1 cellular context compared by ENCODE assay signal in the genomic region with DNA sequence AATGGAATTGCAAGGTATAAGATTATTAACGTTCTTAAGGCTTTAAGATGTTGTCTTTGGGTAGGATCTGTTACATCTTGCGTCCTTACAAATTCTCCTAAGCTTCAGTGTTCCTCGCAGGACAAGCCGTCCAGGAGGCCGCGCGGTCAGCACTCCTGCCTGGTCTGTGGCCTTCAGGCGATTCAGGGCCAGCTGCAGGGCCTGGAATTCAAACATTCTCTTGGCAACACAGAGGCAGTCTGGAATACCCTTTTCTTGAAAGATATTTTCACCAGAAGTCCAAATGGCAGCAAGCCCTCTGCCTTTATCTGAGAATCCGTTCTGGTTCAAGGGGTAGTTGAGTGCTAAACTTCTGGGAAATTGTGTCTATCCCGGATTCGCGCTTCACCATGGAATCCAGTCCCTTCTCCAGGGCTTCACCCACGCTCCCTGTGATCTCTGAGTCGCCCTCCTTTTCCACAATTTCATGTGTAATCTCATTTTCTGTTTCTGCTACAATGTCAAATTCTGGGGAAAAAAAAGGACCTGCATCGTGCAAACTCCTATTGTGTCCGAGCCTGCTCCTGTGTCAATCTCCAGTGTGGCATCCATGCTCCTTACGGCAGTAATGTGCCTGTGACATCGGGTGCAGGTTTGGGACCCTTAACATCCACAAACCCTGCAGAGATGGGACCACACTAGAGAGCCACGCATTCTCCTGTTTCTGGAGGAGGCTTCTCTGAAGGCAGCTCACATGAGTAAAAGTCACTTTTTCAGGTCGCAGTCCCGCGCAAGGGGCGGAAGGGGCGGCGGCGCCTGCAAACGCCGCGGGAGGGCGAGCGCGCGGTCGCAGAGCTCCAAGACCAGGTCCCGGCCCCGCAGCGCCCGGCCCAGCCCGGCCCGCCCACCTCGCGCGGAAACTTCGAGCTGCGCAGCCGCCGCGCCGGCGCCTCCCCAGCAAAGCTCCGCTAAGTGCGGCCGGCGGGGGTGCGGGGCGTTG.
TF ChIP-seq lines count a peak whose summit lies in the region.

No MANE protein-coding gene starts in this region.

TF ChIP-seq in HepG2, 621 proteins besides CTCF, POLR2A, EP300 and RAD21 (continued from another document):
- TF ChIP-seq SRSF9 (IDR thresholded peaks at IDR 0.05; ENCODE audit: borderline replicate concordance, insufficient read depth, low read depth, low read length, poor library complexity, severe bottlenecking) (no peak), ZNF766 (CRISPR knock-in tag; IDR thresholded peaks at IDR 0.05; ENCODE audit: borderline replicate concordance) (0 out of 2 replicates have a peak, but pooled peaks have one; percentile 19), SALL1 (CRISPR knock-in tag; IDR thresholded peaks at IDR 0.05) (peak; percentile 39; the same call in 1 of the 2 replicates), POLR2G (IDR thresholded peaks at IDR 0.05; ENCODE audit: low read depth, low read length) (no peak), HNRNPLL (IDR thresholded peaks at IDR 0.05; ENCODE audit: low read depth, low read length, poor library complexity, severe bottlenecking) (peak; percentile 98)
- TF ChIP-seq, protein P1, sequence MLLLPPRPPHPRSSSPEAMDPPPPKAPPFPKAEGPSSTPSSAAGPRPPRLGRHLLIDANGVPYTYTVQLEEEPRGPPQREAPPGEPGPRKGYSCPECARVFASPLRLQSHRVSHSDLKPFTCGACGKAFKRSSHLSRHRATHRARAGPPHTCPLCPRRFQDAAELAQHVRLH (CRISPR knock-in tag; IDR thresholded peaks at IDR 0.05; ENCODE audit: borderline replicate concordance, low read depth), result no peak
- TF ChIP-seq, protein P2, sequence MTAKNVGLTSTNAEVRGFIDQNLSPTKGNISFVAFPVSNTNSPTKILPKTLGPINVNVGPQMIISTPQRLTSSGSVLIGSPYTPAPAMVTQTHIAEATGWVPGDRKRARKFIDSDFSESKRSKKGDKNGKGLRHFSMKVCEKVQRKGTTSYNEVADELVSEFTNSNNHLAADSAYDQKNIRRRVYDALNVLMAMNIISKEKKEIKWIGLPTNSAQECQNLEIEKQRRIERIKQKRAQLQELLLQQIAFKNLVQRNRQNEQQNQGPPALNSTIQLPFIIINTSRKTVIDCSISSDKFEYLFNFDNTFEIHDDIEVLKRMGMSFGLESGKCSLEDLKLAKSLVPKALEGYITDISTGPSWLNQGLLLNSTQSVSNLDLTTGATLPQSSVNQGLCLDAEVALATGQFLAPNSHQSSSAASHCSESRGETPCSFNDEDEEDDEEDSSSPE (CRISPR knock-in tag; IDR thresholded peaks at IDR 0.05), result peak; percentile 34; the same call in 1 of the 2 replicates
TF ChIP-seq in HepG2: peak in this region for 19.
